In genomic region chr1:13763264-13763663, GRCh38 we compare ENCODE assay signal across 22 cellular contexts.
DNase-seq lines count a peak whose midpoint lies in the region; ATAC-seq and TF ChIP-seq lines count a peak whose summit lies in the region.
"Had no signal": no experiment of that assay in that cellular context is flagged by ENCODE, and none has a peak within 500 bp of the region (broad histone marks: within the 10 kb centered on the region; RNA-seq: fewer than 3 reads in every experiment).

No MANE protein-coding gene starts in this region.

- no peaks in the 10 kb centered on the region for H3K9me2 ChIP-seq in OCI-LY7 (ENCODE audit: insufficient read depth, low read length)

- H3K27ac Mint-ChIP-seq in activated CD4-positive, alpha-beta T cell treated with anti-CD3 and anti-CD28 coated beads for 36 hours: peak overlapping the region; percentile 55
- peak overlapping the region; percentile 55 for H3K27ac Mint-ChIP-seq in endodermal cell
- peak overlapping the region; percentile 31 for H3K27ac Mint-ChIP-seq in stimulated activated naive B cell treated with anti-CD40 and anti-IgM and Interleukin-4, amounts not matched to agents 10 μg/mL and 1 μg/mL and 100 μg/mL, for 72 hours
- H3K27ac Mint-ChIP-seq: activated CD8-positive, alpha-beta memory T cell treated with anti-CD3 and anti-CD28 coated beads, Interleukin-2, amount 10 ng/mL, durations not matched to agents 7 days and 5 days had no signal

- peaks cover 51% of the 10 kb centered on the region for H4K20me1 ChIP-seq in OCI-LY7 (ENCODE audit: insufficient read depth, low read length)

- no peaks in the 10 kb centered on the region for H3K27me3 ChIP-seq in endodermal cell (ENCODE audit: control insufficient read depth, insufficient read depth, low read length, poor library complexity, severe bottlenecking)
- H3K27me3 ChIP-seq: esophagus muscularis mucosa, MG63, tibial artery had no signal

- no peak for ATAC-seq in activated CD4-positive, alpha-beta T cell treated with anti-CD3 and anti-CD28 coated beads for 36 hours
- peak in 1 of 2 donors; percentile 46 for ATAC-seq in stimulated activated naive B cell treated with anti-CD40 and anti-IgM and Interleukin-4, amounts not matched to agents 10 μg/mL and 1 μg/mL and 100 μg/mL, for 72 hours (replicated peaks)
- ATAC-seq: activated CD8-positive, alpha-beta memory T cell treated with anti-CD3 and anti-CD28 coated beads, Interleukin-2, amount 10 ng/mL, durations not matched to agents 7 days and 5 days; left lobe of liver had no signal

- no peak overlapping the region for H3K9ac ChIP-seq in endodermal cell (ENCODE audit: extremely low read depth, low read length, poor library complexity, severe bottlenecking)

- H3K4me3 ChIP-seq in OCI-LY7 (ENCODE audit: low read depth, low read length, poor library complexity, severe bottlenecking) (peak overlapping the region; percentile 31), endodermal cell (ENCODE audit: low read length) (no peak overlapping the region)
- H3K4me3 ChIP-seq: esophagus muscularis mucosa, HAP-1, MG63, tibial artery had no signal

- H2AFZ ChIP-seq in OCI-LY7 (ENCODE audit: low read length): no peak overlapping the region

- intact Hi-C loops in activated CD4-positive, alpha-beta T cell treated with anti-CD3 and anti-CD28 coated beads for 36 hours (cut with DNase I, micrococcal nuclease): loop anchor here in 1 of 2 experiments (2.0 kb wide), 1 partner anchor 20 kb away; no protein-coding TSS in a partner anchor
- intact Hi-C loops in OCI-LY7 (cut with micrococcal nuclease; ENCODE audit: unreplicated experiment): no loop called here

- H3K36me3 ChIP-seq in OCI-LY7 (ENCODE audit: insufficient read depth, low read length): peaks cover 78% of the 10 kb centered on the region
- H3K36me3 ChIP-seq in endodermal cell (ENCODE audit: control insufficient read depth, insufficient read depth, low read length): no peaks in the 10 kb centered on the region
- H3K36me3 ChIP-seq: esophagus muscularis mucosa, HAP-1, tibial artery had no signal

- peaks cover 100% of the 10 kb centered on the region for H3K79me2 ChIP-seq in OCI-LY7 (ENCODE audit: insufficient read depth, low read depth, low read length)

- CTCF ChIA-PET in activated CD4-positive, alpha-beta T cell treated with anti-CD3 and anti-CD28 coated beads for 36 hours (lab: Charles Lee): no interaction called here
- CTCF ChIA-PET in OCI-LY7 (lab: Charles Lee; ENCODE audit: unreplicated experiment): no interaction called here

- no peak overlapping the region for H3K4me3 Mint-ChIP-seq in activated CD4-positive, alpha-beta T cell treated with anti-CD3 and anti-CD28 coated beads for 36 hours
- no peak overlapping the region for H3K4me3 Mint-ChIP-seq in endodermal cell
- peak overlapping the region in 1 of 2 donors; percentile 42 for H3K4me3 Mint-ChIP-seq in stimulated activated naive B cell treated with anti-CD40 and anti-IgM and Interleukin-4, amounts not matched to agents 10 μg/mL and 1 μg/mL and 100 μg/mL, for 72 hours
- H3K4me3 Mint-ChIP-seq: activated CD8-positive, alpha-beta memory T cell treated with anti-CD3 and anti-CD28 coated beads, Interleukin-2, amount 10 ng/mL, durations not matched to agents 7 days and 5 days had no signal

- H3K4me1 ChIP-seq in OCI-LY7 (ENCODE audit: insufficient read depth, low read length, poor library complexity, severe bottlenecking) (peaks cover 66% of the 10 kb centered on the region), endodermal cell (ENCODE audit: control insufficient read depth, insufficient read depth, low read length) (peaks cover 10% of the 10 kb centered on the region)

- DNase-seq in activated CD4-positive, alpha-beta T cell treated with anti-CD3 and anti-CD28 coated beads for 36 hours: no peak
- DNase-seq in activated CD4-positive, alpha-beta T cell treated with anti-CD3 and anti-CD28 coated beads, Interleukin-2, amount 50 U/mL, for 4 hours: no peak
- no peak for DNase-seq in OCI-LY7 (ENCODE audit: low spot score)
- no peak for DNase-seq in endodermal cell
- no peak for DNase-seq in stimulated activated naive B cell treated with anti-CD40 and anti-IgM and Interleukin-4, amounts not matched to agents 10 μg/mL and 1 μg/mL and 100 μg/mL, for 72 hours
- no peak for DNase-seq in NK-92 (lab: John Stamatoyannopoulos, UW; ENCODE audit: unreplicated experiment)
- DNase-seq in activated CD4-positive, alpha-beta T cell treated with anti-CD3 and anti-CD28 coated beads, Interleukin-2, amount 50 U/mL, for 1 hour: no peak
- no peak for DNase-seq in dermis blood vessel endothelial cell
- DNase-seq: activated CD4-positive, CD25-positive, alpha-beta regulatory T cell treated with anti-CD3 and anti-CD28 coated beads, Interleukin-2, amount 50 U/mL, for 72 hours; activated CD8-positive, alpha-beta memory T cell treated with anti-CD3 and anti-CD28 coated beads, Interleukin-2, amount 10 ng/mL, durations not matched to agents 7 days and 5 days; activated effector memory CD4-positive, alpha-beta T cell treated with anti-CD3 and anti-CD28 coated beads, Interleukin-2, amount 50 U/mL, for 16 hours; caudate nucleus; effector CD8-positive, alpha-beta T cell; MG63; NCI-H1694; NCI-H226; stimulated activated CD4-positive, alpha-beta T cell treated with anti-CD3 and anti-CD28 coated beads, Interleukin-15, amount 100 ng/mL, for 24 hours; tibial artery had no signal

- no peak for TF ChIP-seq CTCF in OCI-LY7 (conservative IDR thresholded peaks at IDR 0.05; ENCODE audit: low read length)
- TF ChIP-seq CTCF in endodermal cell (conservative IDR thresholded peaks at IDR 0.05): no peak

- no peaks in the 10 kb centered on the region for H3K9me3 ChIP-seq in OCI-LY7 (ENCODE audit: low read length)
- H3K9me3 ChIP-seq in endodermal cell (ENCODE audit: control insufficient read depth, low read length): no peaks in the 10 kb centered on the region
- H3K9me3 ChIP-seq: esophagus muscularis mucosa, HAP-1, MG63, tibial artery had no signal

- H3K4me2 ChIP-seq in OCI-LY7 (ENCODE audit: low read length): peak overlapping the region; percentile 62

- H3K9me3 Mint-ChIP-seq in activated CD4-positive, alpha-beta T cell treated with anti-CD3 and anti-CD28 coated beads for 36 hours (ENCODE audit: low read depth): no peaks in the 10 kb centered on the region
- H3K9me3 Mint-ChIP-seq in endodermal cell: no peaks in the 10 kb centered on the region
- no peaks in the 10 kb centered on the region for H3K9me3 Mint-ChIP-seq in stimulated activated naive B cell treated with anti-CD40 and anti-IgM and Interleukin-4, amounts not matched to agents 10 μg/mL and 1 μg/mL and 100 μg/mL, for 72 hours

- 96 to 100% methylated on average over 1 to 2 of the region's 2 CpGs for WGBS in endodermal cell (ENCODE audit: insufficient coverage in 1 of 2, insufficient read length in 1 of 2), 2 experiments

- H3K27me3 Mint-ChIP-seq in activated CD4-positive, alpha-beta T cell treated with anti-CD3 and anti-CD28 coated beads for 36 hours: no peaks in the 10 kb centered on the region
- no peaks in the 10 kb centered on the region for H3K27me3 Mint-ChIP-seq in endodermal cell (ENCODE audit: insufficient read depth)
- no peaks in the 10 kb centered on the region for H3K27me3 Mint-ChIP-seq in stimulated activated naive B cell treated with anti-CD40 and anti-IgM and Interleukin-4, amounts not matched to agents 10 μg/mL and 1 μg/mL and 100 μg/mL, for 72 hours
- H3K27me3 Mint-ChIP-seq: activated CD8-positive, alpha-beta memory T cell treated with anti-CD3 and anti-CD28 coated beads, Interleukin-2, amount 10 ng/mL, durations not matched to agents 7 days and 5 days had no signal

- POLR2A ChIA-PET in activated CD4-positive, alpha-beta T cell treated with anti-CD3 and anti-CD28 coated beads for 36 hours (lab: Charles Lee): interaction anchor here (0.6 kb wide), 1 partner anchor 79 kb away, joined by 3 read pairs; no protein-coding TSS in a partner anchor
- POLR2A ChIA-PET in OCI-LY7 (lab: Charles Lee): no interaction called here

- H3K4me1 Mint-ChIP-seq in activated CD4-positive, alpha-beta T cell treated with anti-CD3 and anti-CD28 coated beads for 36 hours: peaks cover 77% of the 10 kb centered on the region
- peaks cover 39% of the 10 kb centered on the region for H3K4me1 Mint-ChIP-seq in endodermal cell
- peaks cover 45 to 68% of the 10 kb centered on the region in 2 donors for H3K4me1 Mint-ChIP-seq in stimulated activated naive B cell treated with anti-CD40 and anti-IgM and Interleukin-4, amounts not matched to agents 10 μg/mL and 1 μg/mL and 100 μg/mL, for 72 hours

- peaks cover 3% of the 10 kb centered on the region for H3K36me3 Mint-ChIP-seq in activated CD4-positive, alpha-beta T cell treated with anti-CD3 and anti-CD28 coated beads for 36 hours (ENCODE audit: low read depth)
- peaks cover 6% of the 10 kb centered on the region for H3K36me3 Mint-ChIP-seq in endodermal cell (ENCODE audit: low read depth)
- peaks cover 19 to 38% of the 10 kb centered on the region in 2 donors for H3K36me3 Mint-ChIP-seq in stimulated activated naive B cell treated with anti-CD40 and anti-IgM and Interleukin-4, amounts not matched to agents 10 μg/mL and 1 μg/mL and 100 μg/mL, for 72 hours

- no TSS peak for BruUV-seq in OCI-LY7 (replicated peaks; lab: Mats Ljungman, UMichigan)

- H3K27ac ChIP-seq in OCI-LY7 (ENCODE audit: low read depth, low read length, poor library complexity, severe bottlenecking) (peak overlapping the region; percentile 35), endodermal cell (ENCODE audit: low read depth, low read length) (no peak overlapping the region)
- H3K27ac ChIP-seq: 22Rv1, esophagus muscularis mucosa, tibial artery had no signal
